In the genomic region with DNA sequence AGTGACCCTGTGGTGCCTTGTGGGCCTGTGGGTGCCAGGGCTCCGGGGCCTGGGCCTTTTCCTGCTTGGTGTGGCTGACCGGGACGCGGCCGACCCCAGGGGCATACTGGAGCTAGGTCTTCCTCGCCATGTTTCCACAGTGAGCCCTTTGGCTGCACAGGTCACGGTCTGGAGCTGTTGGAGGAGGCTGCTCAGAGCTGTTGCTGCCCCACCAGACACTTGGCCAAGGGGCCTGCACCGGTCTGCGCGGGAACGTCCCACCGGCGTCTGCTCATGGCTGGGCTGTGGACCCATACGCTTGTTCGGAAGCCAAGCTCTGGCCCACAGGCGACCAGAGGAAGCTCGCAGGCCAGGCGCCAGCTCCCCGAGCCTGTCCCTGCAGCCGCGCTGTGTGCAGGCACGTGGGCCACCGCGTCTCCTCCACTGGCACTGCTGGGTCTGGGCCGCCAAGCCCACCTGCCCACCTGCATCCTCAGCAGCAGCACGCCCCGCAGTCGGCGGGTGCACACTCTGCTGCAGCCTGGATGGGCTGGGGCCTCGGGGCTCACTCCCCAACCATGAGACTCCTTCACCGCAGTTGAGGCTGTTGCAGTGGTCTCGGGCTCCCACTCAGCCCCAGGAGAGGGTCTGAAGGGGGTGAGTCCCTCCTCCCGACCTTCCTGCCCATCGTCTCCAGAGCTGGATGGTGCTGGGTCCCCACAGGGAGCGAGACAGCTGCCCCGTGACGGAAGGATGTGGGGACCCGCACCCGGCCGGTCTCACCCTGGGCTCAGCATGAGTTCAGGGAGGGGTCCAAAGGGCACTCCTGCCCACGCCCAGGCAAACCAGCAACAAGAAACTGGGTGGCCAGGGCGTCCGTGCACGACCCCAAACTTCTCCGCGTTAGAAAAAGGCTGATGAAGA, we compare ENCODE assay signal across 11 cellular contexts. TPM values are rescaled to one million over a fixed set of nuclear protein-coding genes. Genes with fewer than 3 reads are reported as not detected.
A peak's percentile ranks its signal among the peaks of the same experiment; 100 is the strongest.
DNase-seq lines count a peak whose midpoint lies in the region; ATAC-seq and TF ChIP-seq lines count a peak whose summit lies in the region.
"Had no signal": no experiment of that assay in that cellular context is flagged by ENCODE, and none has a peak within 500 bp of the region (broad histone marks: within the 10 kb centered on the region; RNA-seq: fewer than 3 reads in every experiment).

No MANE protein-coding gene starts in this region.

- H3K4me3 ChIP-seq in fibroblast of mammary gland (ENCODE audit: control insufficient read depth, low read depth, low read length) (no peak overlapping the region), aorta (ENCODE audit: low read length in 2 of 2) (no peak overlapping the region)

- WGBS in aorta, 2 donors: 35% methylated on average over 46 of the region's 46 CpGs

- no peaks in the 10 kb centered on the region for H3K4me1 ChIP-seq in aorta (ENCODE audit: control insufficient read depth in 1 of 2, insufficient read depth in 2 of 2, low read length in 2 of 2)

- DNase-seq in activated T-cell treated with anti-CD3 and anti-CD28 coated beads, Interleukin-2, amount 50 U/mL, for 72 hours: no peak
- DNase-seq in activated T-cell treated with anti-CD3 and anti-CD28 coated beads for 4 hours: no peak
- DNase-seq in fibroblast of mammary gland (ENCODE audit: low read depth): peak; percentile 43
- DNase-seq in natural killer cell treated with Interleukin-12 subunit alpha and Interleukin-12 subunit beta and Interleukin-15 and Interleukin-18, amount 100 ng/mL, for 72 hours (ENCODE audit: low spot score): no peak
- peak; percentile 91 to 94 for DNase-seq in aorta
- no peak for DNase-seq in kidney glomerular epithelial cell (lab: John Stamatoyannopoulos, UW)
- no peak for DNase-seq in activated CD4-positive, alpha-beta T cell treated with anti-CD3 and anti-CD28 coated beads for 48 hours
- DNase-seq in NCI-H82 treated with DMSO at 0.1 percent for 48 hours (lab: John Stamatoyannopoulos, UW; ENCODE audit: unreplicated experiment): no peak
- DNase-seq: activated CD4-positive, alpha-beta T cell treated with anti-CD3 and anti-CD28 coated beads, Interleukin-2, amount 10 ng/mL, durations not matched to agents 24 days and 14 days; NCI-H1105 treated with DMSO at 0.1 percent for 48 hours had no signal

- H3K9me3 ChIP-seq in aorta (ENCODE audit: control insufficient read depth, low read length): no peaks in the 10 kb centered on the region

- peaks cover 29% of the 10 kb centered on the region for H3K4me1 Mint-ChIP-seq in activated T-cell treated with anti-CD3 and anti-CD28 coated beads, Interleukin-2, amount 50 U/mL, for 72 hours (ENCODE audit: low read depth)
- peaks cover 18 to 21% of the 10 kb centered on the region in 2 donors for H3K4me1 Mint-ChIP-seq in natural killer cell treated with Interleukin-12 subunit alpha and Interleukin-12 subunit beta and Interleukin-15 and Interleukin-18, amount 100 ng/mL, for 72 hours (ENCODE audit: low read depth in 2 of 2)

- ATAC-seq in activated T-cell treated with anti-CD3 and anti-CD28 coated beads, Interleukin-2, amount 50 U/mL, for 72 hours (replicated peaks in 1 of 2): peak; percentile 19 to 29
- ATAC-seq in natural killer cell treated with Interleukin-12 subunit alpha and Interleukin-12 subunit beta and Interleukin-15 and Interleukin-18, amount 100 ng/mL, for 72 hours: peak; percentile 22 to 63
- ATAC-seq in aorta (ENCODE audit: low FRiP score): peak; percentile 82

- H3K27ac Mint-ChIP-seq in activated T-cell treated with anti-CD3 and anti-CD28 coated beads, Interleukin-2, amount 50 U/mL, for 72 hours: no peak overlapping the region
- H3K27ac Mint-ChIP-seq in natural killer cell treated with Interleukin-12 subunit alpha and Interleukin-12 subunit beta and Interleukin-15 and Interleukin-18, amount 100 ng/mL, for 72 hours: no peak overlapping the region

- no peaks in the 10 kb centered on the region for H3K27me3 Mint-ChIP-seq in activated T-cell treated with anti-CD3 and anti-CD28 coated beads, Interleukin-2, amount 50 U/mL, for 72 hours (ENCODE audit: low read depth)
- H3K27me3 Mint-ChIP-seq in natural killer cell treated with Interleukin-12 subunit alpha and Interleukin-12 subunit beta and Interleukin-15 and Interleukin-18, amount 100 ng/mL, for 72 hours: peaks cover 0 to 3% of the 10 kb centered on the region in 2 donors
- H3K27me3 Mint-ChIP-seq: activated CD4-positive, alpha-beta T cell treated with anti-CD3 and anti-CD28 coated beads, Interleukin-2, amount 10 ng/mL, durations not matched to agents 24 days and 14 days had no signal

- H3K36me3 ChIP-seq in aorta (ENCODE audit: control insufficient read depth in 1 of 2, insufficient read depth in 2 of 2, low read length in 1 of 2): no peaks in the 10 kb centered on the region

- no peaks in the 10 kb centered on the region for H3K9me3 Mint-ChIP-seq in activated T-cell treated with anti-CD3 and anti-CD28 coated beads, Interleukin-2, amount 50 U/mL, for 72 hours
- no peaks in the 10 kb centered on the region for H3K9me3 Mint-ChIP-seq in natural killer cell treated with Interleukin-12 subunit alpha and Interleukin-12 subunit beta and Interleukin-15 and Interleukin-18, amount 100 ng/mL, for 72 hours
- H3K9me3 Mint-ChIP-seq: activated CD4-positive, alpha-beta T cell treated with anti-CD3 and anti-CD28 coated beads, Interleukin-2, amount 10 ng/mL, durations not matched to agents 24 days and 14 days; nephron had no signal

- intact Hi-C loops in aorta (cut with DNase I): no loop called here

- H3K4me3 Mint-ChIP-seq in activated T-cell treated with anti-CD3 and anti-CD28 coated beads, Interleukin-2, amount 50 U/mL, for 72 hours: no peak overlapping the region
- H3K4me3 Mint-ChIP-seq in natural killer cell treated with Interleukin-12 subunit alpha and Interleukin-12 subunit beta and Interleukin-15 and Interleukin-18, amount 100 ng/mL, for 72 hours: no peak overlapping the region
- H3K4me3 Mint-ChIP-seq: activated CD4-positive, alpha-beta T cell treated with anti-CD3 and anti-CD28 coated beads, Interleukin-2, amount 10 ng/mL, durations not matched to agents 24 days and 14 days; nephron had no signal

- H3K27me3 ChIP-seq in aorta (ENCODE audit: control insufficient read depth in 1 of 2, insufficient read depth in 2 of 2, low read length in 1 of 2): no peaks in the 10 kb centered on the region

- H3K27ac ChIP-seq in aorta (ENCODE audit: low read depth in 1 of 2, low read length in 2 of 2): peak overlapping the region in 1 of 2 donors; percentile 53

- H3K36me3 Mint-ChIP-seq in activated T-cell treated with anti-CD3 and anti-CD28 coated beads, Interleukin-2, amount 50 U/mL, for 72 hours (ENCODE audit: insufficient read depth in 2 of 2): peaks cover 6 to 7% of the 10 kb centered on the region in 2 donors
- H3K36me3 Mint-ChIP-seq in natural killer cell treated with Interleukin-12 subunit alpha and Interleukin-12 subunit beta and Interleukin-15 and Interleukin-18, amount 100 ng/mL, for 72 hours: peaks cover 6% of the 10 kb centered on the region

- TF ChIP-seq CTCF in fibroblast of mammary gland (conservative IDR thresholded peaks at IDR 0.05; ENCODE audit: control insufficient read depth, insufficient read depth, low read depth, low read length): no peak

RNA-seq across cellular contexts. Expression of gene TCFL5, which starts 15.5 kb away (rescaled TPM):
- total RNA-seq in activated T-cell treated with anti-CD3 and anti-CD28 coated beads, Interleukin-2, amount 50 U/mL, for 72 hours: 1 to 10 TPM; 4.4 to 4.9 TPM
- total RNA-seq in natural killer cell treated with Interleukin-12 subunit alpha and Interleukin-12 subunit beta and Interleukin-15 and Interleukin-18, amount 100 ng/mL, for 72 hours: 1 to 10 TPM; 4.1 to 5.9 TPM
- total RNA-seq in aorta: 10 to 100 TPM in 1 of 2 donors, 1 to 10 TPM in 1; 4.9 to 10.7 TPM
- polyA plus RNA-seq in aorta: 1 to 10 TPM; 4.5 TPM

RNA-seq across cellular contexts. Expression of gene DIDO1, which starts 49.2 kb away (rescaled TPM):
- 10 to 100 TPM; 50.0 TPM for total RNA-seq in activated T-cell treated with anti-CD3 and anti-CD28 coated beads, Interleukin-2, amount 50 U/mL, for 72 hours
- total RNA-seq in natural killer cell treated with Interleukin-12 subunit alpha and Interleukin-12 subunit beta and Interleukin-15 and Interleukin-18, amount 100 ng/mL, for 72 hours: 10 to 100 TPM; 57.6 to 81.1 TPM
- 10 to 100 TPM; 45.8 to 64.2 TPM for total RNA-seq in aorta
- polyA plus RNA-seq in aorta: 10 to 100 TPM in 1 of 2 donors, 1 to 10 TPM in 1; 8.1 to 40.3 TPM

Comparison
In these comparisons a context has a peak if more than half of its experiments do, and no peak if none do; other contexts are left out.
1. ATAC-seq: peak in every context shown above with its lines; median percentile 82 in aorta; 42 in natural killer cell treated with Interleukin-12 subunit alpha and Interleukin-12 subunit beta and Interleukin-15 and Interleukin-18, amount 100 ng/mL, for 72 hours; 24 in activated T-cell treated with anti-CD3 and anti-CD28 coated beads, Interleukin-2, amount 50 U/mL, for 72 hours.
2. DNase-seq: peak in fibroblast of mammary gland (single experiment) and aorta (2 of 2); none in activated T-cell treated with anti-CD3 and anti-CD28 coated beads, Interleukin-2, amount 50 U/mL, for 72 hours (0 of 2), activated T-cell treated with anti-CD3 and anti-CD28 coated beads for 4 hours (single experiment), natural killer cell treated with Interleukin-12 subunit alpha and Interleukin-12 subunit beta and Interleukin-15 and Interleukin-18, amount 100 ng/mL, for 72 hours (single experiment), kidney glomerular epithelial cell (single experiment), activated CD4-positive, alpha-beta T cell treated with anti-CD3 and anti-CD28 coated beads for 48 hours (single experiment) and NCI-H82 treated with DMSO at 0.1 percent for 48 hours (single experiment).